ENCODE assay signal across 34 cellular contexts in genomic region chr12:84811291-84811690, GRCh38.
"Had no signal": no experiment of that assay in that cellular context is flagged by ENCODE, and none has a peak within 500 bp of the region (broad histone marks: within the 10 kb centered on the region; RNA-seq: fewer than 3 reads in every experiment).

No MANE protein-coding gene starts in this region.

- H3K4me3 ChIP-seq: breast epithelium, coronary artery, MG63, SJSA1 had no signal

- H3K9me3 Mint-ChIP-seq: activated B cell treated with CpG ODN at 0.5 μM for 24 hours; activated CD4-positive, alpha-beta memory T cell treated with anti-CD3 and anti-CD28 coated beads for 36 hours; activated naive CD4-positive, alpha-beta T cell treated with anti-CD3 and anti-CD28 coated beads, Interleukin-2, amount 10 ng/mL, durations not matched to agents 7 days and 5 days; activated naive CD8-positive, alpha-beta T cell treated with anti-CD3 and anti-CD28 coated beads, Interleukin-2, amount 50 U/mL, for 24 hours had no signal

- H3K9me3 ChIP-seq: breast epithelium, MG63, SJSA1 had no signal

- H3K27me3 Mint-ChIP-seq: activated B cell treated with CpG ODN at 0.5 μM for 24 hours; activated CD4-positive, alpha-beta memory T cell treated with anti-CD3 and anti-CD28 coated beads for 36 hours; activated naive CD4-positive, alpha-beta T cell treated with anti-CD3 and anti-CD28 coated beads, Interleukin-2, amount 10 ng/mL, durations not matched to agents 7 days and 5 days; activated naive CD8-positive, alpha-beta T cell treated with anti-CD3 and anti-CD28 coated beads, Interleukin-2, amount 50 U/mL, for 24 hours had no signal

- H3K4me1 ChIP-seq: breast epithelium, SJSA1 had no signal

- H3K27me3 ChIP-seq: breast epithelium, MG63, SJSA1 had no signal

- H3K27ac ChIP-seq: breast epithelium, coronary artery, SJSA1, VCaP had no signal

- H3K4me1 Mint-ChIP-seq: activated B cell treated with CpG ODN at 0.5 μM for 24 hours; activated naive CD4-positive, alpha-beta T cell treated with anti-CD3 and anti-CD28 coated beads, Interleukin-2, amount 10 ng/mL, durations not matched to agents 7 days and 5 days; activated naive CD8-positive, alpha-beta T cell treated with anti-CD3 and anti-CD28 coated beads, Interleukin-2, amount 50 U/mL, for 24 hours had no signal

- H3K4me3 Mint-ChIP-seq: activated B cell treated with CpG ODN at 0.5 μM for 24 hours; activated CD4-positive, alpha-beta memory T cell treated with anti-CD3 and anti-CD28 coated beads for 36 hours; activated naive CD4-positive, alpha-beta T cell treated with anti-CD3 and anti-CD28 coated beads, Interleukin-2, amount 10 ng/mL, durations not matched to agents 7 days and 5 days; activated naive CD8-positive, alpha-beta T cell; activated naive CD8-positive, alpha-beta T cell treated with anti-CD3 and anti-CD28 coated beads, Interleukin-2, amount 50 U/mL, for 24 hours had no signal

- H3K36me3 Mint-ChIP-seq: activated CD4-positive, alpha-beta memory T cell treated with anti-CD3 and anti-CD28 coated beads for 36 hours; activated naive CD4-positive, alpha-beta T cell treated with anti-CD3 and anti-CD28 coated beads, Interleukin-2, amount 10 ng/mL, durations not matched to agents 7 days and 5 days; activated naive CD8-positive, alpha-beta T cell had no signal

- DNase-seq: activated B cell treated with CpG ODN at 0.5 μM for 24 hours; activated CD4-positive, alpha-beta memory T cell treated with anti-CD3 and anti-CD28 coated beads for 36 hours; activated CD4-positive, alpha-beta T cell treated with anti-CD3 and anti-CD28 coated beads for 4 hours; activated CD4-positive, alpha-beta T cell treated with anti-CD3 and anti-CD28 coated beads, Interleukin-2, amount 50 U/mL, for 1 hour; activated CD4-positive, CD25-positive, alpha-beta regulatory T cell treated with anti-CD3 and anti-CD28 coated beads, Interleukin-2, amount 50 U/mL, for 72 hours; activated CD8-positive, alpha-beta memory T cell treated with anti-CD3 and anti-CD28 coated beads, Interleukin-2, amount 50 U/mL, for 4 hours; activated effector memory CD4-positive, alpha-beta T cell treated with Interleukin-2 at 50 U/mL for 16 hours; activated naive CD4-positive, alpha-beta T cell treated with anti-CD3 and anti-CD28 coated beads, Interleukin-2, amount 10 ng/mL, durations not matched to agents 7 days and 5 days; activated naive CD8-positive, alpha-beta T cell treated with anti-CD3 and anti-CD28 coated beads, Interleukin-2, amount 50 U/mL, for 24 hours; activated T-cell treated with anti-CD3 and anti-CD28 coated beads for 4 hours; activated T-cell treated with anti-CD3 and anti-CD28 coated beads, Interleukin-2, amount 50 U/mL, for 48 hours; amniotic stem cell; aorta; MG63; NCI-H1048; NCI-H1105 treated with DMSO at 0.1 percent for 48 hours; NCI-H1436; NCI-H1694; NCI-H1930; NCI-H2081 treated with DMSO at 0.1 percent for 48 hours; NCI-H226; NCI-H446 treated with DMSO at 0.1 percent for 48 hours; NCI-H524 treated with DMSO at 0.1 percent for 48 hours; SHP77 treated with DMSO at 0.1 percent for 48 hours; T-helper 1 cell; T-helper 2 cell; T-helper 9 cell had no signal

- H3K36me3 ChIP-seq: breast epithelium, MG63, SJSA1 had no signal

- ATAC-seq: activated naive CD8-positive, alpha-beta T cell treated with anti-CD3 and anti-CD28 coated beads, Interleukin-2, amount 50 U/mL, for 24 hours; Panc1; SK-N-SH treated with all-trans-retinoic acid at 6 μM for 48 hours had no signal

- H3K27ac Mint-ChIP-seq: activated B cell treated with CpG ODN at 0.5 μM for 24 hours; activated CD4-positive, alpha-beta memory T cell treated with anti-CD3 and anti-CD28 coated beads for 36 hours; activated naive CD4-positive, alpha-beta T cell treated with anti-CD3 and anti-CD28 coated beads, Interleukin-2, amount 10 ng/mL, durations not matched to agents 7 days and 5 days; activated naive CD8-positive, alpha-beta T cell; activated naive CD8-positive, alpha-beta T cell treated with anti-CD3 and anti-CD28 coated beads, Interleukin-2, amount 50 U/mL, for 24 hours had no signal
